In genomic region chr11:130828741-130829140, GRCh38 we compare ENCODE assay signal across 29 cellular contexts.
DNase-seq lines count a peak whose midpoint lies in the region; ATAC-seq, FAIRE-seq and TF ChIP-seq lines count a peak whose summit lies in the region.
"Had no signal": no experiment of that assay in that cellular context is flagged by ENCODE, and none has a peak within 500 bp of the region (broad histone marks: within the 10 kb centered on the region; RNA-seq: fewer than 3 reads in every experiment).

No MANE protein-coding gene starts in this region.

- H4K20me1 ChIP-seq in astrocyte (ENCODE audit: insufficient read depth, low read length): no peaks in the 10 kb centered on the region
- H4K20me1 ChIP-seq in neural progenitor cell (ENCODE audit: low read depth): no peaks in the 10 kb centered on the region

- H3K4me3 ChIP-seq in MG63 (no peak overlapping the region), astrocyte (ENCODE audit: insufficient read depth, low read depth, low read length) (no peak overlapping the region), gastrocnemius medialis (no peak overlapping the region), neural progenitor cell (no peak overlapping the region), WERI-Rb-1 (ENCODE audit: low read depth, low read length) (no peak overlapping the region)
- H3K4me3 ChIP-seq: SJCRH30 had no signal

- no peak for TF ChIP-seq CTCF in astrocyte (IDR thresholded peaks at IDR 0.05; ENCODE audit: insufficient read depth, low read depth, low read length)
- TF ChIP-seq CTCF in gastrocnemius medialis (IDR thresholded peaks at IDR 0.05 in 4 of 5, conservative IDR thresholded peaks at IDR 0.05 in 1 of 5): no peak
- TF ChIP-seq CTCF in neural progenitor cell (IDR thresholded peaks at IDR 0.05): no peak
- TF ChIP-seq CTCF in WERI-Rb-1 (IDR thresholded peaks at IDR 0.05; ENCODE audit: low read depth, low read length): no peak
- no peak for TF ChIP-seq CTCF in GM10248 (IDR thresholded peaks at IDR 0.05; ENCODE audit: control extremely low read depth, extremely low read depth, low read depth, missing control alignments)

- no peak for FAIRE-seq in astrocyte (lab: Jason Lieb, UNC)
- FAIRE-seq: GM18507, H54, keratinocyte had no signal

- TF ChIP-seq POLR2A in gastrocnemius medialis (IDR thresholded peaks at IDR 0.05): no peak

- H3K4me1 ChIP-seq in astrocyte (ENCODE audit: insufficient read depth, low read length) (peaks cover 19% of the 10 kb centered on the region), gastrocnemius medialis (peaks cover 42 to 47% of the 10 kb centered on the region in 2 donors), neural progenitor cell (peaks cover 13% of the 10 kb centered on the region)

- H3K36me3 Mint-ChIP-seq in astrocyte (ENCODE audit: low read depth, unreplicated experiment) (peaks cover 2% of the 10 kb centered on the region), neural progenitor cell (no peaks in the 10 kb centered on the region)
- H3K36me3 Mint-ChIP-seq: activated naive CD4-positive, alpha-beta T cell treated with anti-CD3 and anti-CD28 coated beads, Interleukin-2, amount 50 U/mL, for 24 hours; mesothelial cell of epicardium; naive B cell; type B pancreatic cell had no signal

- no peaks in the 10 kb centered on the region for H3K79me2 ChIP-seq in astrocyte (ENCODE audit: insufficient read depth, low read length)
- H3K79me2 ChIP-seq in neural progenitor cell (ENCODE audit: low read depth): no peaks in the 10 kb centered on the region

- H3K9me3 ChIP-seq in MG63 (no peaks in the 10 kb centered on the region), astrocyte (ENCODE audit: insufficient read depth, low read depth, low read length) (no peaks in the 10 kb centered on the region), gastrocnemius medialis (no peaks in the 10 kb centered on the region), neural progenitor cell (ENCODE audit: low read depth) (no peaks in the 10 kb centered on the region), WERI-Rb-1 (ENCODE audit: severe bottlenecking) (no peaks in the 10 kb centered on the region)
- H3K9me3 ChIP-seq: SJCRH30 had no signal

- H3K27me3 ChIP-seq in MG63 (no peaks in the 10 kb centered on the region), astrocyte (ENCODE audit: insufficient read depth, low read length) (no peaks in the 10 kb centered on the region), gastrocnemius medialis (no peaks in the 10 kb centered on the region), neural progenitor cell (no peaks in the 10 kb centered on the region), WERI-Rb-1 (ENCODE audit: insufficient read depth, low read depth, severe bottlenecking) (no peaks in the 10 kb centered on the region)
- H3K27me3 ChIP-seq: SJCRH30 had no signal

- intact Hi-C loops in left cardiac atrium (cut with DNase I) (loop anchor here in 1 of 2 donors (5.0 kb wide), 1 partner anchor 381 kb away; the partner anchor contains the start of gene ADAMTS15), gastrocnemius medialis (cut with DNase I; ENCODE audit: low total_unique reads) (loop anchor here (2.0 to 5.0 kb wide), 2 partner anchors 34 to 151 kb away; no protein-coding TSS in a partner anchor)

- CTCF ChIA-PET in GM10248 (lab: Yijun Ruan, JAX): interaction anchor here (1.1 to 5.1 kb wide), 4 partner anchors 33 to 398 kb away, joined by 3 to 25 read pairs (median 6); no protein-coding TSS in a partner anchor

- H3K36me3 ChIP-seq in MG63 (no peaks in the 10 kb centered on the region), astrocyte (ENCODE audit: insufficient read depth, low read length) (no peaks in the 10 kb centered on the region), gastrocnemius medialis (no peaks in the 10 kb centered on the region), neural progenitor cell (no peaks in the 10 kb centered on the region), WERI-Rb-1 (no peaks in the 10 kb centered on the region)
- H3K36me3 ChIP-seq: SJCRH30 had no signal

- H2AFZ ChIP-seq in astrocyte (ENCODE audit: low read depth, low read length) (no peak overlapping the region), neural progenitor cell (replicated peaks) (no peak overlapping the region)

- DNase-seq in MG63 (peak; percentile 60), astrocyte (ENCODE audit: low read depth) (peak; percentile 29), left cardiac atrium (no peak), gastrocnemius medialis (peak; percentile 26 to 61), neural progenitor cell (ENCODE audit: low spot score) (no peak), WERI-Rb-1 (no peak), GM10248 (ENCODE audit: extremely low spot score) (no peak)
- DNase-seq: activated CD4-positive, alpha-beta T cell treated with anti-CD3 and anti-CD28 coated beads for 36 hours; activated CD8-positive, alpha-beta T cell treated with anti-CD3 and anti-CD28 coated beads for 36 hours; cerebellar nuclear complex; DMS 273 treated with DMSO at 0.1 percent for 48 hours; MV-4-11; naive B cell; NCI-H1436 treated with DMSO at 0.1 percent for 48 hours; NCI-H2081 treated with DMSO at 0.1 percent for 48 hours; NCI-H2227 treated with DMSO at 0.1 percent for 48 hours; NCI-H526 treated with DMSO at 0.1 percent for 48 hours; SJCRH30; stimulated activated CD4-positive, alpha-beta T cell treated with anti-CD3 and anti-CD28 coated beads, Interleukin-15, amount 100 ng/mL, for 24 hours; stimulated activated CD4-positive, alpha-beta T cell treated with anti-CD3 and anti-CD28 coated beads, Interleukin-4, amount 100 ng/mL, for 4 hours; substantia nigra; T-helper 9 cell had no signal

- H3K27ac ChIP-seq in astrocyte (ENCODE audit: low read depth, low read length) (no peak overlapping the region), gastrocnemius medialis (peak overlapping the region in 1 of 4 donors; percentile 62), neural progenitor cell (no peak overlapping the region), WERI-Rb-1 (no peak overlapping the region)
- H3K27ac ChIP-seq: SJCRH30 had no signal

- no peak overlapping the region for H3K4me2 ChIP-seq in astrocyte (ENCODE audit: low read length)
- no peak overlapping the region for H3K4me2 ChIP-seq in neural progenitor cell

- H3K4me3 Mint-ChIP-seq in astrocyte (ENCODE audit: unreplicated experiment) (no peak overlapping the region), neural progenitor cell (no peak overlapping the region)
- H3K4me3 Mint-ChIP-seq: activated CD4-positive, alpha-beta T cell treated with anti-CD3 and anti-CD28 coated beads for 36 hours; activated CD8-positive, alpha-beta T cell treated with anti-CD3 and anti-CD28 coated beads for 36 hours; activated naive CD4-positive, alpha-beta T cell treated with anti-CD3 and anti-CD28 coated beads, Interleukin-2, amount 50 U/mL, for 24 hours; mesothelial cell of epicardium; naive B cell; type B pancreatic cell had no signal

- H3K27me3 Mint-ChIP-seq in astrocyte (ENCODE audit: low read depth, unreplicated experiment) (peaks cover 26% of the 10 kb centered on the region), neural progenitor cell (ENCODE audit: insufficient read depth, low read depth) (peaks cover 6% of the 10 kb centered on the region)

- H3K9ac ChIP-seq in astrocyte (ENCODE audit: low read length) (no peak overlapping the region), neural progenitor cell (no peak overlapping the region)

- H3K4me1 Mint-ChIP-seq in astrocyte (ENCODE audit: low read depth, unreplicated experiment) (peaks cover 13% of the 10 kb centered on the region), neural progenitor cell (peaks cover 50% of the 10 kb centered on the region)
- H3K4me1 Mint-ChIP-seq: activated CD4-positive, alpha-beta T cell treated with anti-CD3 and anti-CD28 coated beads for 36 hours; activated naive CD4-positive, alpha-beta T cell treated with anti-CD3 and anti-CD28 coated beads, Interleukin-2, amount 50 U/mL, for 24 hours; naive B cell had no signal

- H3K9me3 Mint-ChIP-seq in astrocyte (ENCODE audit: unreplicated experiment) (peaks cover 2% of the 10 kb centered on the region), neural progenitor cell (no peaks in the 10 kb centered on the region)
- H3K9me3 Mint-ChIP-seq: activated CD8-positive, alpha-beta T cell treated with anti-CD3 and anti-CD28 coated beads for 36 hours; activated naive CD4-positive, alpha-beta T cell treated with anti-CD3 and anti-CD28 coated beads, Interleukin-2, amount 50 U/mL, for 24 hours; mesothelial cell of epicardium; naive B cell; type B pancreatic cell had no signal

- no peaks in the 10 kb centered on the region for H3F3A ChIP-seq in neural progenitor cell (ENCODE audit: low read depth)

- ATAC-seq in left cardiac atrium (peak; percentile 28 to 50), gastrocnemius medialis (peak; percentile 50 to 61)
- ATAC-seq: activated CD4-positive, alpha-beta T cell treated with anti-CD3 and anti-CD28 coated beads for 36 hours; activated CD8-positive, alpha-beta T cell treated with anti-CD3 and anti-CD28 coated beads for 36 hours had no signal

- H3K27ac Mint-ChIP-seq in astrocyte (ENCODE audit: unreplicated experiment) (no peak overlapping the region), neural progenitor cell (no peak overlapping the region)
- H3K27ac Mint-ChIP-seq: activated CD4-positive, alpha-beta T cell treated with anti-CD3 and anti-CD28 coated beads for 36 hours; activated CD8-positive, alpha-beta T cell treated with anti-CD3 and anti-CD28 coated beads for 36 hours; activated naive CD4-positive, alpha-beta T cell treated with anti-CD3 and anti-CD28 coated beads, Interleukin-2, amount 50 U/mL, for 24 hours; mesothelial cell of epicardium; progenitor cell of endocrine pancreas; type B pancreatic cell had no signal

- POLR2A ChIA-PET in GM10248 (lab: Yijun Ruan, JAX): no interaction called here

- in situ Hi-C loops in gastrocnemius medialis (cut with MboI; ENCODE audit: low sequenced_read_pairs in 4 of 4): no loop called here

Comparison
In these comparisons a context has a peak if more than half of its experiments do, and no peak if none do; other contexts are left out.
1. DNase-seq: peak in MG63 (single experiment), astrocyte (single experiment) and gastrocnemius medialis (2 of 2); none in left cardiac atrium (single experiment), neural progenitor cell (single experiment), WERI-Rb-1 (single experiment) and GM10248 (single experiment).